ENCODE assay signal across 16 cellular contexts in the genomic region with DNA sequence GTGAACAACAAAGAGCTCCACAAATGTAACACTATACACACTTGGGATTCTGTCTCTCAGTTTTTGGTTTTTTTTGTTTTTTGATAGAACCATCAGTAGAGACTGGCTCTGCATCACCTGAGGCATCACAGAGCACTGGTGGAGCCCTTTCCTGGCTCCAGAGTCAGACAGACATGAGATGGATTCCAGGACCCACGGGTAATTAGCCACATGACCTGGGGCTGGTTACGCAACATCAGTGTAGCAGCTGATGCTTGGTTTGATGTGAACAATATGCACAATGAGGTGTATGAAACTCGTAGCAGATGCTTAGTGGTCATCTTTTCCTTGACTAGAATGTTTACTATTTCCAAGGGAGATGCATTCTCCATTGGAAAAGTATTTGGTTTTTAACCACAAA. TPM values are rescaled to one million over a fixed set of nuclear protein-coding genes. Genes with fewer than 3 reads are reported as not detected.
A peak's percentile ranks its signal among the peaks of the same experiment; 100 is the strongest.
DNase-seq lines count a peak whose midpoint lies in the region; FAIRE-seq and TF ChIP-seq lines count a peak whose summit lies in the region.
"Had no signal": no experiment of that assay in that cellular context is flagged by ENCODE, and none has a peak within 500 bp of the region (broad histone marks: within the 10 kb centered on the region; RNA-seq: fewer than 3 reads in every experiment).

No MANE protein-coding gene starts in this region.

- no peaks in the 10 kb centered on the region for H3K9me2 ChIP-seq in hepatocyte (replicated peaks; ENCODE audit: insufficient read depth)

- in situ Hi-C loops in astrocyte of the spinal cord (cut with HindIII; ENCODE audit: low sequenced_read_pairs) = no loop called here

- H2AFZ ChIP-seq in hepatocyte = no peak overlapping the region

- DNase-seq in BJ (ENCODE audit: low read depth) = peak; percentile 71
- peak; percentile 44 for DNase-seq in HT1080 (ENCODE audit: low read depth)
- DNase-seq in astrocyte of the spinal cord (ENCODE audit: low read depth, low spot score) = peak; percentile 53
- peak; percentile 45 for DNase-seq in hepatocyte (ENCODE audit: low spot score)
- DNase-seq in NCI-H1930 (lab: John Stamatoyannopoulos, UW) = no peak
- no peak for DNase-seq in pons (ENCODE audit: low spot score)
- no peak for DNase-seq in D721Med (ENCODE audit: insufficient read length, low spot score)
- no peak for DNase-seq in GDM1 (lab: John Stamatoyannopoulos, UW)
- DNase-seq: activated CD4-positive, CD25-positive, alpha-beta regulatory T cell treated with anti-CD3 and anti-CD28 coated beads, Interleukin-2, amount 50 U/mL, for 72 hours; hippocampal formation; Kasumi-1; NCI-H1694; NCI-H774 had no signal

- no peaks in the 10 kb centered on the region for H3K9me3 ChIP-seq in hepatocyte (ENCODE audit: low read depth)

- H3K4me2 ChIP-seq in hepatocyte = no peak overlapping the region

- no peak for TF ChIP-seq CTCF in BJ (IDR thresholded peaks at IDR 0.05; ENCODE audit: insufficient read depth, low read depth, low read length)
- no peak for TF ChIP-seq CTCF in astrocyte of the spinal cord (IDR thresholded peaks at IDR 0.05; ENCODE audit: low read depth, low read length)
- no peak for TF ChIP-seq CTCF in hepatocyte (IDR thresholded peaks at IDR 0.05; ENCODE audit: poor library complexity)
- no peak for TF ChIP-seq CTCF in D721Med (IDR thresholded peaks at IDR 0.05; ENCODE audit: insufficient read depth, missing control alignments)

- peaks cover 6% of the 10 kb centered on the region for H3K4me1 ChIP-seq in hepatocyte (ENCODE audit: insufficient read depth)

- no peaks in the 10 kb centered on the region for H3K79me2 ChIP-seq in hepatocyte

- no peak for FAIRE-seq in D721Med (lab: Jason Lieb, UNC)
- FAIRE-seq: endometrium had no signal

- H3K4me3 ChIP-seq in BJ (ENCODE audit: low read depth, low read length) (no peak overlapping the region), astrocyte of the spinal cord (ENCODE audit: low read depth, low read length) (no peak overlapping the region), hepatocyte (no peak overlapping the region)

- no peaks in the 10 kb centered on the region for H3K27me3 ChIP-seq in BJ (ENCODE audit: control insufficient read depth, insufficient read depth, low read length)
- no peaks in the 10 kb centered on the region for H3K27me3 ChIP-seq in hepatocyte

- 49% methylated on average over 3 of the region's 3 CpGs for WGBS in hepatocyte (ENCODE audit: low lambda C conversion rate, missing lambda C conversion rate)

- H3K36me3 ChIP-seq in BJ (ENCODE audit: control insufficient read depth, insufficient read depth, low read length) (no peaks in the 10 kb centered on the region), hepatocyte (replicated peaks; ENCODE audit: insufficient read depth, low read depth) (no peaks in the 10 kb centered on the region)

- no peaks in the 10 kb centered on the region for H4K20me1 ChIP-seq in hepatocyte (ENCODE audit: insufficient read depth, poor library complexity, severe bottlenecking)

- CTCF ChIA-PET in BJ (lab: Yijun Ruan, JAX) = interaction anchor here (0.9 to 1.2 kb wide), 2 partner anchors 9 to 32 kb away, joined by 3 to 4 read pairs; no protein-coding TSS in a partner anchor

- POLR2A ChIA-PET in BJ (lab: Charles Lee) = no interaction called here

- H3K27ac ChIP-seq in hepatocyte = peak overlapping the region; percentile 18
- H3K27ac ChIP-seq: C4-2B had no signal

RNA-seq across cellular contexts. Expression of a gene that starts 40.7 kb away (rescaled TPM):
- polyA plus RNA-seq in BJ (2011; rRNA removed) (0.21 and 0.66 TPM in 2 replicates), hepatocyte (2.6 and 4.1 TPM in 2 replicates)
- 0.15 and 0.38 TPM in 2 replicates for polyA minus RNA-seq in BJ (2011; rRNA and poly(A)+ RNA removed)
- total RNA-seq in HT1080 (2014; rRNA removed; shearing (Covaris generic)) = 2.7 and 6.0 TPM in 2 replicates
- polyA plus RNA-seq in HT1080 (2015; cell fraction: cytosol; rRNA removed) = 2.1 and 2.2 TPM in 2 replicates
- polyA plus RNA-seq in HT1080 (2015; cell fraction: nucleus; rRNA removed) = 1.2 and 1.6 TPM in 2 replicates
- 5.4 and 7.0 TPM in 2 replicates for total RNA-seq in hepatocyte

RNA-seq across cellular contexts. Expression of a gene that starts 52.6 kb away (rescaled TPM):
- polyA plus RNA-seq in BJ (2011; rRNA removed) = 0.05 and 0.22 TPM in 2 replicates
- 0.14 TPM in 1 of 2 replicates, not detected in the other for polyA minus RNA-seq in BJ (2011; rRNA and poly(A)+ RNA removed)
- total RNA-seq in HT1080 (2014; rRNA removed; shearing (Covaris generic)) = not detected in 2 replicates
- polyA plus RNA-seq in HT1080 (2015; cell fraction: cytosol; rRNA removed) = 0.08 and 0.16 TPM in 2 replicates
- polyA plus RNA-seq in HT1080 (2015; cell fraction: nucleus; rRNA removed) = 0.05 and 0.08 TPM in 2 replicates
- total RNA-seq in hepatocyte = 1.3 and 1.6 TPM in 2 replicates
- polyA plus RNA-seq in hepatocyte = 1.1 and 2.9 TPM in 2 replicates
- total RNA-seq: myocyte had no signal

Comparison
In these comparisons a context has a peak if more than half of its experiments do, and no peak if none do; other contexts are left out.
1. DNase-seq: peak in BJ (single experiment), HT1080 (single experiment), astrocyte of the spinal cord (single experiment) and hepatocyte (single experiment); none in NCI-H1930 (0 of 2), pons (single experiment), D721Med (single experiment) and GDM1 (single experiment).